Comparison of ENCODE assay signal across 9 cellular contexts in genomic region chr1:2289607-2290006, GRCh38.
A peak's percentile ranks its signal among the peaks of the same experiment; 100 is the strongest.
DNase-seq lines count a peak whose midpoint lies in the region; ATAC-seq and TF ChIP-seq lines count a peak whose summit lies in the region.
"Had no signal": no experiment of that assay in that cellular context is flagged by ENCODE, and none has a peak within 500 bp of the region (broad histone marks: within the 10 kb centered on the region; RNA-seq: fewer than 3 reads in every experiment).

No MANE protein-coding gene starts in this region.

- H3K36me3 Mint-ChIP-seq in osteocyte (ENCODE audit: unreplicated experiment) = no peaks in the 10 kb centered on the region

- peak overlapping the region; percentile 90 for H3K27ac Mint-ChIP-seq in osteocyte (ENCODE audit: unreplicated experiment)

- no peaks in the 10 kb centered on the region for H3K9me3 Mint-ChIP-seq in osteocyte (ENCODE audit: unreplicated experiment)

- peak overlapping the region; percentile 74 to 80 for H3K27ac ChIP-seq in coronary artery

- H3K4me1 Mint-ChIP-seq in osteocyte (ENCODE audit: unreplicated experiment) = peaks cover 48% of the 10 kb centered on the region

- peak overlapping the region; percentile 64 for H3K4me3 ChIP-seq in coronary artery

- no peak for ATAC-seq in HG03520 (IDR thresholded peaks at IDR 0.05; ENCODE audit: unreplicated experiment)
- no peak for ATAC-seq in esophagus mucosa

- H3K27me3 Mint-ChIP-seq in osteocyte (ENCODE audit: unreplicated experiment) = no peaks in the 10 kb centered on the region

- in situ Hi-C loops in KBM-7 (cut with MboI; ENCODE audit: low pct_unique_long_range_greater_than_20kb, low sequenced_read_pairs) = no loop called here

- H3K4me3 Mint-ChIP-seq in osteocyte (ENCODE audit: unreplicated experiment) = no peak overlapping the region

- DNase-seq in CD1c-positive myeloid dendritic cell (ENCODE audit: extremely low spot score) (peak; percentile 15), RPMI7951 (ENCODE audit: low read depth) (peak; percentile 27), coronary artery (ENCODE audit: low spot score) (no peak), osteocyte (ENCODE audit: extremely low spot score, unreplicated experiment) (no peak), NCI-H446 (lab: John Stamatoyannopoulos, UW) (no peak), KBM-7 (no peak)
- DNase-seq: NCI-H526 treated with DMSO at 0.1 percent for 48 hours had no signal

- TF ChIP-seq CTCF in coronary artery (IDR thresholded peaks at IDR 0.05) (no peak), osteocyte (IDR thresholded peaks at IDR 0.05) (no peak)

Comparison
In these comparisons a context has a peak if more than half of its experiments do, and no peak if none do; other contexts are left out.
1. DNase-seq: peak in CD1c-positive myeloid dendritic cell (single experiment) and RPMI7951 (single experiment); none in coronary artery (single experiment), osteocyte (single experiment), NCI-H446 (0 of 2) and KBM-7 (single experiment).